In the genomic region with DNA sequence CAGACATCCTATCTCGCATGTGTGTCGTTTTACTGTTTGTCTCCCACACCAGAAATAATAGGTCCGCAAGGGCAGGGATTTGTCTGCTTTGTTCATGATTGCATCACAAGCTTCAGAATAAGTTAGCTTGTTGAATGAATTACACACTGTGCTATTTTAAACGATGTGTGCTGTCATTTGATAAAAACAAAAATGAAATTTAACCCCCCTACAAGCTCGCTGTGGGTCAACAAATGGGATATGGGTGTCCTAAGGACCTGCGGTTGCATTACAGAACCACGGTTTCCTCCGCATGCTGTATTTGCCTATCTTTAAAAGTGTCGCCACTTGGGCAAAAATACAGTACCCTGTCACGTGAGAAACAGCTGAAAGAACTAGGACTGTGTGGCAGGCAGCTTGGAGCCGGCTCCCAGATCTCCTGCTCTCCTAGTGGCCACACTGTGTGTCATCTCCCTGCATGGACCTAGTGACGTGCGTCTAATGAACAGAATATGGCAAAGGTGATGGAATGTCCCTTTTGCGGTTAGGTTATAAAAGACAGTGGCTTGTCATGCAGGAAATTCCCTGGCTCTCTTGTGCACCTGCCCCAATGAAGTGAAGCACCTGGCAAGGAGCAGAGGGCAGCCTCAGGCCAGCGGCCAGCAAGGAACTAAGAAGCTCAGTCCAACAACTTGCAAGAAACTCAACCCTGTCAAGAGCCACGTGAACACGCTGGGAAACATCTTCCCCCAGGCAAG, we compare ENCODE assay signal across 9 cellular contexts. TPM values are rescaled to one million over a fixed set of nuclear protein-coding genes. Genes with fewer than 3 reads are reported as not detected.
DNase-seq lines count a peak whose midpoint lies in the region; ATAC-seq lines count a peak whose summit lies in the region.
"Had no signal": no experiment of that assay in that cellular context is flagged by ENCODE, and none has a peak within 500 bp of the region (broad histone marks: within the 10 kb centered on the region; RNA-seq: fewer than 3 reads in every experiment).

No MANE protein-coding gene starts in this region.

- DNase-seq in MV-4-11 (lab: John Stamatoyannopoulos, UW) (peak; percentile 66), immature natural killer cell (no peak), RKO (ENCODE audit: low spot score) (no peak), DMS114 treated with DMSO at 0.1 percent for 48 hours (lab: John Stamatoyannopoulos, UW; ENCODE audit: unreplicated experiment) (no peak), activated gamma-delta T cell (lab: John Stamatoyannopoulos, UW) (no peak), NCI-H510A (lab: John Stamatoyannopoulos, UW) (no peak)
- DNase-seq: activated naive CD4-positive, alpha-beta T cell had no signal

- H3K4me3 Mint-ChIP-seq in immature natural killer cell, result peak overlapping the region; percentile 23 to 50 (median 33)

- peaks cover 51 to 77% of the 10 kb centered on the region in 2 donors for H3K4me1 Mint-ChIP-seq in immature natural killer cell

- H3K36me3 Mint-ChIP-seq in immature natural killer cell, result peaks cover 10 to 26% (median 17%) of the 10 kb centered on the region in 3 donors

- H3K9me3 Mint-ChIP-seq in immature natural killer cell, result no peaks in the 10 kb centered on the region

- peaks cover 0 to 8% (median 4%) of the 10 kb centered on the region in 3 donors for H3K27me3 Mint-ChIP-seq in immature natural killer cell (ENCODE audit: low read depth in 3 of 3)

- ATAC-seq in GM18498 (IDR thresholded peaks at IDR 0.05; ENCODE audit: unreplicated experiment) (peak; percentile 39), GM21619 (IDR thresholded peaks at IDR 0.05; ENCODE audit: unreplicated experiment) (peak; percentile 36)

- peak overlapping the region; percentile 41 to 71 (median 59) for H3K27ac Mint-ChIP-seq in immature natural killer cell

RNA-seq across cellular contexts. Expression of gene CRYGN, which starts 32.9 kb away (rescaled TPM):
- not detected for polyA plus RNA-seq in immature natural killer cell

RNA-seq across cellular contexts. Expression of gene RHEB, which starts 46.9 kb away (rescaled TPM):
- 10 to 100 TPM; 61.2 to 70.2 (median 61.8) TPM for polyA plus RNA-seq in immature natural killer cell
